In genomic region chr2:81650048-81650971, GRCh38 we compare ENCODE assay signal across 16 cellular contexts.
DNase-seq lines count a peak whose midpoint lies in the region; ATAC-seq and TF ChIP-seq lines count a peak whose summit lies in the region.
"Had no signal": no experiment of that assay in that cellular context is flagged by ENCODE, and none has a peak within 500 bp of the region (broad histone marks: within the 10 kb centered on the region; RNA-seq: fewer than 3 reads in every experiment).

No MANE protein-coding gene starts in this region.

- H3K4me3 ChIP-seq in breast epithelium: no peak overlapping the region
- no peak overlapping the region for H3K4me3 ChIP-seq in endodermal cell (ENCODE audit: low read length)
- no peak overlapping the region for H3K4me3 ChIP-seq in mucosa of descending colon
- no peak overlapping the region for H3K4me3 ChIP-seq in esophagus squamous epithelium
- H3K4me3 ChIP-seq: adrenal gland, heart right ventricle, upper lobe of right lung had no signal

- H3K36me3 ChIP-seq in breast epithelium (no peaks in the 10 kb centered on the region), endodermal cell (ENCODE audit: control insufficient read depth, insufficient read depth, low read length) (no peaks in the 10 kb centered on the region), mucosa of descending colon (ENCODE audit: low read depth) (no peaks in the 10 kb centered on the region), esophagus squamous epithelium (no peaks in the 10 kb centered on the region)
- H3K36me3 ChIP-seq: adrenal gland, heart right ventricle, upper lobe of right lung had no signal

- H3K27me3 ChIP-seq in breast epithelium (no peaks in the 10 kb centered on the region), endodermal cell (ENCODE audit: control insufficient read depth, insufficient read depth, low read length, poor library complexity, severe bottlenecking) (no peaks in the 10 kb centered on the region), esophagus squamous epithelium (no peaks in the 10 kb centered on the region)
- H3K27me3 ChIP-seq: adrenal gland, heart right ventricle, upper lobe of right lung had no signal

- CTCF ChIA-PET in MCF 10A (lab: Yijun Ruan, JAX): interaction anchor here (0.5 to 1.9 kb wide), 4 partner anchors 10 to 1348 kb away, joined by 3 to 6 read pairs (median 3); no protein-coding TSS in a partner anchor

- H3K4me3 Mint-ChIP-seq in MCF 10A (ENCODE audit: unreplicated experiment) (no peak overlapping the region), endodermal cell (no peak overlapping the region)

- H3K27ac Mint-ChIP-seq in MCF 10A (ENCODE audit: low read depth, unreplicated experiment) (no peak overlapping the region), endodermal cell (no peak overlapping the region)

- H3K9ac ChIP-seq in endodermal cell (ENCODE audit: extremely low read depth, low read length, poor library complexity, severe bottlenecking): no peak overlapping the region

- POLR2A ChIA-PET in MCF 10A (lab: Yijun Ruan, JAX): interaction anchor here (0.5 to 1.2 kb wide), 2 partner anchors 8 to 333 kb away, joined by 3 read pairs; no protein-coding TSS in a partner anchor

- peaks cover 0 to 2% of the 10 kb centered on the region in 2 donors for H3K9me3 ChIP-seq in breast epithelium
- peaks cover 31% of the 10 kb centered on the region for H3K9me3 ChIP-seq in endodermal cell (ENCODE audit: control insufficient read depth, low read length)
- peaks cover 4% of the 10 kb centered on the region for H3K9me3 ChIP-seq in mucosa of descending colon
- H3K9me3 ChIP-seq in esophagus squamous epithelium: peaks cover 0 to 9% (median 0%) of the 10 kb centered on the region in 3 donors
- H3K9me3 ChIP-seq: adrenal gland, upper lobe of right lung had no signal

- intact Hi-C loops in MCF 10A (cut with micrococcal nuclease): no loop called here
- intact Hi-C loops in breast epithelium (cut with DNase I; ENCODE audit: low total_unique reads): no loop called here
- intact Hi-C loops in mucosa of descending colon (cut with DNase I, micrococcal nuclease): no loop called here
- intact Hi-C loops in esophagus squamous epithelium (cut with DNase I): no loop called here

- H3K36me3 Mint-ChIP-seq in MCF 10A (ENCODE audit: insufficient read depth, unreplicated experiment) (no peaks in the 10 kb centered on the region), endodermal cell (ENCODE audit: low read depth) (peaks cover 9% of the 10 kb centered on the region)

- TF ChIP-seq CTCF in MCF 10A (IDR thresholded peaks at IDR 0.05; ENCODE audit: unreplicated experiment): no peak
- no peak for TF ChIP-seq CTCF in breast epithelium (IDR thresholded peaks at IDR 0.05)
- TF ChIP-seq CTCF in endodermal cell (conservative IDR thresholded peaks at IDR 0.05): peak; percentile 60
- no peak for TF ChIP-seq CTCF in mucosa of descending colon (IDR thresholded peaks at IDR 0.05)
- TF ChIP-seq CTCF in esophagus squamous epithelium (IDR thresholded peaks at IDR 0.05): no peak

- ATAC-seq in mucosa of descending colon: no peak
- ATAC-seq: heart right ventricle, left ventricle myocardium superior, upper lobe of right lung had no signal

- 78 to 93% methylated on average over 1 to 4 of the region's 6 CpGs for WGBS in endodermal cell (ENCODE audit: insufficient coverage in 1 of 2, insufficient read length in 1 of 2), 2 experiments
- WGBS in esophagus squamous epithelium, 2 donors: 59 to 65% methylated on average over 6 of the region's 6 CpGs

- H3K4me1 Mint-ChIP-seq in MCF 10A (ENCODE audit: insufficient read depth, unreplicated experiment): peaks cover 20% of the 10 kb centered on the region
- peaks cover 16% of the 10 kb centered on the region for H3K4me1 Mint-ChIP-seq in endodermal cell

- TF ChIP-seq POLR2A in breast epithelium (IDR thresholded peaks at IDR 0.05) (no peak), esophagus squamous epithelium (IDR thresholded peaks at IDR 0.05) (no peak)

- H3K9me3 Mint-ChIP-seq in MCF 10A (ENCODE audit: unreplicated experiment) (no peaks in the 10 kb centered on the region), endodermal cell (peaks cover 10% of the 10 kb centered on the region)

- no TSS peak for BruUV-seq in MCF 10A (replicated peaks; lab: Mats Ljungman, UMichigan)

- H3K4me1 ChIP-seq in breast epithelium: no peaks in the 10 kb centered on the region
- H3K4me1 ChIP-seq in endodermal cell (ENCODE audit: control insufficient read depth, insufficient read depth, low read length): no peaks in the 10 kb centered on the region
- no peaks in the 10 kb centered on the region for H3K4me1 ChIP-seq in mucosa of descending colon (ENCODE audit: low read depth)
- H3K4me1 ChIP-seq in esophagus squamous epithelium: no peaks in the 10 kb centered on the region
- H3K4me1 ChIP-seq: adrenal gland, heart right ventricle, upper lobe of right lung had no signal

- H3K27ac ChIP-seq in breast epithelium (no peak overlapping the region), endodermal cell (ENCODE audit: low read depth, low read length) (no peak overlapping the region), esophagus squamous epithelium (no peak overlapping the region)
- H3K27ac ChIP-seq: adrenal gland, heart right ventricle, upper lobe of right lung, VCaP had no signal

- DNase-seq in MCF 10A (ENCODE audit: unreplicated experiment) (peak; percentile 78), breast epithelium (ENCODE audit: low spot score in 2 of 2) (no peak), NCI-H460 (ENCODE audit: extremely low read depth, low read depth) (peak; percentile 29), endodermal cell (no peak), mucosa of descending colon (no peak), esophagus squamous epithelium (lab: John Stamatoyannopoulos, UW) (no peak), NCI-H446 treated with DMSO at 0.1 percent for 48 hours (lab: John Stamatoyannopoulos, UW) (no peak)
- no peak for DNase-seq in activated CD4-positive, alpha-beta T cell treated with anti-CD3 and anti-CD28 coated beads for 4 hours
- DNase-seq: adrenal gland; effector CD8-positive, alpha-beta T cell; GDM1; heart right ventricle; left ventricle myocardium superior; NCI-H2081 treated with DMSO at 0.1 percent for 48 hours; upper lobe of right lung had no signal

- H3K27me3 Mint-ChIP-seq in MCF 10A (ENCODE audit: insufficient read depth, unreplicated experiment) (no peaks in the 10 kb centered on the region), endodermal cell (ENCODE audit: insufficient read depth) (no peaks in the 10 kb centered on the region)

Comparison
In these comparisons a context has a peak if more than half of its experiments do, and no peak if none do; other contexts are left out.
1. DNase-seq: peak in MCF 10A (single experiment) and NCI-H460 (single experiment); none in breast epithelium (0 of 2), endodermal cell (single experiment), mucosa of descending colon (0 of 3), esophagus squamous epithelium (single experiment), NCI-H446 treated with DMSO at 0.1 percent for 48 hours (single experiment) and activated CD4-positive, alpha-beta T cell treated with anti-CD3 and anti-CD28 coated beads for 4 hours (0 of 2).